In genomic region chrX:45771560-45772340, GRCh38 we compare ENCODE assay signal across 8 cellular contexts.
DNase-seq lines count a peak whose midpoint lies in the region; ATAC-seq and TF ChIP-seq lines count a peak whose summit lies in the region.

No MANE protein-coding gene starts in this region.

- no peak overlapping the region for H2AFZ ChIP-seq in H9 (ENCODE audit: low read length)

- no peaks in the 10 kb centered on the region for H3K27me3 ChIP-seq in H9 (ENCODE audit: insufficient read depth, low read length)

- no peak overlapping the region for H2BK15ac ChIP-seq in H9 (ENCODE audit: low read depth, low read length)

- H2BK120ac ChIP-seq in H9 (ENCODE audit: low read depth, low read length, poor library complexity, severe bottlenecking): no peak overlapping the region

- no peak overlapping the region for H3K14ac ChIP-seq in H9 (ENCODE audit: insufficient read depth, low read length)

- CTCF ChIA-PET in activated CD4-positive, alpha-beta T cell treated with anti-CD3 and anti-CD28 coated beads, Interleukin-2, amount 10 ng/mL, durations not matched to agents 7 days and 5 days (lab: Charles Lee): interaction anchor here (1.2 kb wide), 1 partner anchor 13 kb away, joined by 3 read pairs; no protein-coding TSS in a partner anchor

- H3K23ac ChIP-seq in H9 (ENCODE audit: insufficient read length, low read depth, low read length): no peak overlapping the region

- H2AK5ac ChIP-seq in H9 (ENCODE audit: insufficient read length, low read length): no peak overlapping the region

- no peak overlapping the region for H4K8ac ChIP-seq in H9 (replicated peaks; ENCODE audit: insufficient read length, low read depth, low read length)

- no peak overlapping the region for H2BK12ac ChIP-seq in H9 (ENCODE audit: insufficient read length, low read depth, low read length)

- no peak overlapping the region for H4K91ac ChIP-seq in H9 (ENCODE audit: insufficient read length, low read depth, low read length)

- H3K27ac ChIP-seq in H9 (ENCODE audit: insufficient read length, low read depth, low read length): no peak overlapping the region

- H3K36me3 Mint-ChIP-seq in activated CD4-positive, alpha-beta T cell treated with anti-CD3 and anti-CD28 coated beads, Interleukin-2, amount 10 ng/mL, durations not matched to agents 7 days and 5 days (ENCODE audit: low read depth): peaks cover 15% of the 10 kb centered on the region
- H3K36me3 Mint-ChIP-seq in progenitor cell of endocrine pancreas (ENCODE audit: insufficient read depth) (peaks cover 1% of the 10 kb centered on the region), H9 (ENCODE audit: insufficient read depth in 1 of 3, low read depth in 3 of 3) (peaks cover 9 to 50% (median 28%) of the 10 kb centered on the region in 3 experiments; a peak in 6 of 7 replicates)

- POLR2A ChIA-PET in activated CD4-positive, alpha-beta T cell treated with anti-CD3 and anti-CD28 coated beads, Interleukin-2, amount 10 ng/mL, durations not matched to agents 7 days and 5 days (lab: Charles Lee): interaction anchor here (1.7 kb wide), 1 partner anchor 13 kb away, joined by 4 read pairs; no protein-coding TSS in a partner anchor

- no peak overlapping the region for H3K4me2 ChIP-seq in H9 (ENCODE audit: insufficient read depth, insufficient read length, low read length)

- TF ChIP-seq POLR2A in erythroblast (IDR thresholded peaks at IDR 0.05; ENCODE audit: low read length): no peak

- H3K9me3 ChIP-seq in H9 (ENCODE audit: control insufficient read depth, low read depth, low read length): no peaks in the 10 kb centered on the region

- H4K20me1 ChIP-seq in H9 (ENCODE audit: control insufficient read depth, insufficient read depth, insufficient read length): no peaks in the 10 kb centered on the region

- no CpG with 5 or more reads among the region's 7 CpGs for WGBS in H9 (ENCODE audit: extremely low coverage, insufficient read length, low lambda C conversion rate)

- H3K18ac ChIP-seq in H9 (ENCODE audit: insufficient read length, low read depth, low read length): no peak overlapping the region

- peak overlapping the region; percentile 95 for H3K27ac Mint-ChIP-seq in activated CD4-positive, alpha-beta T cell treated with anti-CD3 and anti-CD28 coated beads, Interleukin-2, amount 10 ng/mL, durations not matched to agents 7 days and 5 days
- peak overlapping the region; percentile 5 for H3K27ac Mint-ChIP-seq in progenitor cell of endocrine pancreas
- H3K27ac Mint-ChIP-seq in H9: peak overlapping the region in 1 of 3 experiments; percentile 29; a peak in 2 of 7 replicates

- no peak overlapping the region for H3K56ac ChIP-seq in H9 (ENCODE audit: insufficient read length, low read depth, low read length)

- peak; percentile 69 for ATAC-seq in GM18867 (IDR thresholded peaks at IDR 0.05; ENCODE audit: unreplicated experiment)
- ATAC-seq in HG03571 (IDR thresholded peaks at IDR 0.05; ENCODE audit: unreplicated experiment): peak; percentile 44

- no peaks in the 10 kb centered on the region for H3K9me3 Mint-ChIP-seq in activated CD4-positive, alpha-beta T cell treated with anti-CD3 and anti-CD28 coated beads, Interleukin-2, amount 10 ng/mL, durations not matched to agents 7 days and 5 days
- peaks cover 13% of the 10 kb centered on the region for H3K9me3 Mint-ChIP-seq in progenitor cell of endocrine pancreas (ENCODE audit: low read depth)
- H3K9me3 Mint-ChIP-seq in H9: peaks cover 49 to 63% of the 10 kb centered on the region in 2 experiments

- H3K4ac ChIP-seq in H9 (ENCODE audit: low read depth, low read length): no peak overlapping the region

- no peaks in the 10 kb centered on the region for H3K23me2 ChIP-seq in H9 (ENCODE audit: insufficient read length, low read depth, low read length, poor library complexity, severe bottlenecking)

- no peak overlapping the region for H2BK20ac ChIP-seq in H9 (ENCODE audit: low read depth, low read length, poor library complexity, severe bottlenecking)

- DNase-seq in activated CD4-positive, alpha-beta T cell treated with anti-CD3 and anti-CD28 coated beads, Interleukin-2, amount 10 ng/mL, durations not matched to agents 7 days and 5 days: peak; percentile 70
- DNase-seq in erythroblast (lab: John Stamatoyannopoulos, UW) (peak; percentile 0 to 3), progenitor cell of endocrine pancreas (ENCODE audit: low spot score, unreplicated experiment) (no peak), NCI-H2196 treated with DMSO at 0.1 percent for 48 hours (lab: John Stamatoyannopoulos, UW; ENCODE audit: unreplicated experiment) (no peak), COLO668 (lab: John Stamatoyannopoulos, UW; ENCODE audit: unreplicated experiment) (no peak), H9 (no peak)

- no peak overlapping the region for H3K9ac ChIP-seq in H9 (ENCODE audit: extremely low read depth, insufficient read length, low read length)

- no peaks in the 10 kb centered on the region for H3K27me3 Mint-ChIP-seq in activated CD4-positive, alpha-beta T cell treated with anti-CD3 and anti-CD28 coated beads, Interleukin-2, amount 10 ng/mL, durations not matched to agents 7 days and 5 days
- no peaks in the 10 kb centered on the region for H3K27me3 Mint-ChIP-seq in progenitor cell of endocrine pancreas
- no peaks in the 10 kb centered on the region for H3K27me3 Mint-ChIP-seq in H9 (ENCODE audit: low read depth)

- H3T11ph ChIP-seq in H9 (ENCODE audit: low read length): no peak overlapping the region

- H3K4me1 ChIP-seq in H9 (ENCODE audit: insufficient read depth, low read length): peaks cover 4% of the 10 kb centered on the region; the same call in 1 of the 2 replicates

- peaks cover 4% of the 10 kb centered on the region for H3K79me1 ChIP-seq in H9 (ENCODE audit: insufficient read depth, low read depth, low read length, poor library complexity, severe bottlenecking)

- H3K4me1 Mint-ChIP-seq in activated CD4-positive, alpha-beta T cell treated with anti-CD3 and anti-CD28 coated beads, Interleukin-2, amount 10 ng/mL, durations not matched to agents 7 days and 5 days: peaks cover 63% of the 10 kb centered on the region
- H3K4me1 Mint-ChIP-seq in progenitor cell of endocrine pancreas (ENCODE audit: low read depth): peaks cover 28% of the 10 kb centered on the region
- H3K4me1 Mint-ChIP-seq in H9: peaks cover 52 to 59% of the 10 kb centered on the region in 2 experiments

- no peak overlapping the region for H2BK5ac ChIP-seq in H9 (ENCODE audit: insufficient read length, low read length)

- peaks cover 30% of the 10 kb centered on the region; the same call in 1 of the 2 replicates for H3K79me2 ChIP-seq in H9 (ENCODE audit: insufficient read depth, low read length)

- TF ChIP-seq CTCF in progenitor cell of endocrine pancreas (IDR thresholded peaks at IDR 0.05; ENCODE audit: unreplicated experiment): no peak
- no peak for TF ChIP-seq CTCF in H9 (conservative IDR thresholded peaks at IDR 0.05)

- peak overlapping the region; percentile 64 for H3K4me3 Mint-ChIP-seq in activated CD4-positive, alpha-beta T cell treated with anti-CD3 and anti-CD28 coated beads, Interleukin-2, amount 10 ng/mL, durations not matched to agents 7 days and 5 days
- H3K4me3 Mint-ChIP-seq in progenitor cell of endocrine pancreas (ENCODE audit: low read depth): no peak overlapping the region
- no peak overlapping the region for H3K4me3 Mint-ChIP-seq in H9

- H4K5ac ChIP-seq in H9 (ENCODE audit: insufficient read length, low read depth, low read length): no peak overlapping the region

Comparison
In these comparisons a context has a peak if more than half of its experiments do, and no peak if none do; other contexts are left out.
1. DNase-seq: peak in activated CD4-positive, alpha-beta T cell treated with anti-CD3 and anti-CD28 coated beads, Interleukin-2, amount 10 ng/mL, durations not matched to agents 7 days and 5 days (single experiment) and erythroblast (2 of 2); none in progenitor cell of endocrine pancreas (single experiment), NCI-H2196 treated with DMSO at 0.1 percent for 48 hours (single experiment), COLO668 (single experiment) and H9 (single experiment).